16 cellular contexts compared by ENCODE assay signal in the genomic region with DNA sequence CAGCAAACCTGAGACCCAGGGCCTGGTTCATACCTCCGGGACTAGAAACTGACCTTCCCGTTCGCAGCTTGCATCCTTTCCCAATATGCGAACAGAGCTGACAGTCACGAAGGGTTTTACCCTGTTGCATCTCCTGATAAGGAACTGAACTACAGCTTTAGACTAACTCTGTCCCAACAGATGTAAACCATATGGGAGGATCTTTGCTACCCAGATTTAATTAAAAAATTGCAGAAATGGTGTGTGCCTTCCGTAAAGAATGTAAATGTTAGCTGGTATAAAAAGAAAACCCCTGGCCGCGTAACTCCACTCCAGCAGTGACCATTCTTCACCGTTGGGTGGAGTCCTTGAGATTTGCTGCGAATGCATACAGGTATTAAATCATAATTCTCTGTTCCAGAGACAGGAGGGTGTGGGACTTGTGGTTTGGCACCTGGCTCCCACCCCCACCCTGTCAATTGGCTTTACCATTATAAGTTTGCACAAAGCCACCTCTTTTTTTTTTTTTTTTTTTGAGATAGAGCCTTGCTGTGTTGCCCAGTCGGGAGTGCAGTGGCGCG. TPM values are rescaled to one million over a fixed set of nuclear protein-coding genes. Genes with fewer than 3 reads are reported as not detected.
DNase-seq lines count a peak whose midpoint lies in the region; ATAC-seq and TF ChIP-seq lines count a peak whose summit lies in the region.
"Had no signal": no experiment of that assay in that cellular context is flagged by ENCODE, and none has a peak within 500 bp of the region (broad histone marks: within the 10 kb centered on the region; RNA-seq: fewer than 3 reads in every experiment).

No MANE protein-coding gene starts in this region.

- H3K27me3 Mint-ChIP-seq in neural progenitor cell (ENCODE audit: insufficient read depth, low read depth) (peaks cover 8% of the 10 kb centered on the region), endothelial cell (ENCODE audit: unreplicated experiment) (peaks cover 16% of the 10 kb centered on the region)

- H3K4me3 Mint-ChIP-seq in neural progenitor cell (no peak overlapping the region), endothelial cell (ENCODE audit: unreplicated experiment) (no peak overlapping the region)
- H3K4me3 Mint-ChIP-seq: activated CD8-positive, alpha-beta memory T cell treated with anti-CD3 and anti-CD28 coated beads, Interleukin-2, amount 10 ng/mL, durations not matched to agents 7 days and 5 days; WTC11 had no signal

- H3F3A ChIP-seq in neural progenitor cell (ENCODE audit: low read depth): no peaks in the 10 kb centered on the region

- H3K27ac Mint-ChIP-seq in neural progenitor cell (no peak overlapping the region), endothelial cell (ENCODE audit: unreplicated experiment) (no peak overlapping the region)
- H3K27ac Mint-ChIP-seq: activated CD8-positive, alpha-beta memory T cell treated with anti-CD3 and anti-CD28 coated beads, Interleukin-2, amount 10 ng/mL, durations not matched to agents 7 days and 5 days; activated naive CD4-positive, alpha-beta T cell treated with anti-CD3 and anti-CD28 coated beads, Interleukin-2, amount 50 U/mL, for 72 hours; WTC11 had no signal

- TF ChIP-seq POLR2A in body of pancreas (IDR thresholded peaks at IDR 0.05): no peak

- no peak overlapping the region for H2AFZ ChIP-seq in neural progenitor cell (replicated peaks)

- intact Hi-C loops in body of pancreas (cut with DNase I): no loop called here

- ATAC-seq in body of pancreas: no peak
- ATAC-seq: activated CD8-positive, alpha-beta memory T cell treated with anti-CD3 and anti-CD28 coated beads, Interleukin-2, amount 10 ng/mL, durations not matched to agents 7 days and 5 days; activated naive CD4-positive, alpha-beta T cell treated with anti-CD3 and anti-CD28 coated beads, Interleukin-2, amount 50 U/mL, for 72 hours; WTC11 had no signal

- no peaks in the 10 kb centered on the region for H4K20me1 ChIP-seq in neural progenitor cell (ENCODE audit: low read depth)

- H3K27me3 ChIP-seq in body of pancreas (peaks cover 0 to 4% of the 10 kb centered on the region in 2 donors), neural progenitor cell (no peaks in the 10 kb centered on the region)

- H3K4me3 ChIP-seq in body of pancreas (no peak overlapping the region), neural progenitor cell (no peak overlapping the region)
- H3K4me3 ChIP-seq: esophagus muscularis mucosa had no signal

- H3K36me3 ChIP-seq in body of pancreas (replicated peaks in 1 of 2; ENCODE audit: insufficient read depth in 1 of 2, low read depth in 2 of 2) (no peaks in the 10 kb centered on the region), neural progenitor cell (no peaks in the 10 kb centered on the region)
- H3K36me3 ChIP-seq: esophagus muscularis mucosa had no signal

- H3K4me1 ChIP-seq in body of pancreas: no peaks in the 10 kb centered on the region
- no peaks in the 10 kb centered on the region for H3K4me1 ChIP-seq in neural progenitor cell

- no peak overlapping the region for H3K4me2 ChIP-seq in neural progenitor cell

- DNase-seq in DMS53 (lab: John Stamatoyannopoulos, UW): peak; percentile 48
- no peak for DNase-seq in DMS53 treated with DMSO at 0.1 percent for 48 hours (lab: John Stamatoyannopoulos, UW; ENCODE audit: unreplicated experiment)
- peak; percentile 37 for DNase-seq in NAMALWA (ENCODE audit: low spot score)
- DNase-seq in body of pancreas: peak in 2 of 4 donors; percentile 33 to 53
- no peak for DNase-seq in neural progenitor cell (ENCODE audit: low spot score)
- DNase-seq in cerebellum (ENCODE audit: low spot score): no peak
- DNase-seq in endothelial cell (ENCODE audit: low spot score): no peak
- DNase-seq in activated T-cell treated with anti-CD3 and anti-CD28 coated beads, Interleukin-2, amount 50 U/mL, for 48 hours: no peak
- DNase-seq: activated CD8-positive, alpha-beta memory T cell treated with anti-CD3 and anti-CD28 coated beads, Interleukin-2, amount 10 ng/mL, durations not matched to agents 7 days and 5 days; NCI-H146; NCI-H774; occipital lobe; stimulated activated CD4-positive, alpha-beta T cell treated with anti-CD3 and anti-CD28 coated beads, Interleukin-12 subunit alpha, Interleukin-12 subunit beta, amount 100 ng/mL, for 4 hours had no signal

- WGBS in body of pancreas, 2 donors: 58 to 59% methylated on average over 13 of the region's 13 CpGs

- TF ChIP-seq CTCF in body of pancreas (IDR thresholded peaks at IDR 0.05): peak in 6 of 7 experiments; percentile 32 to 57 (median 45)
- peak; percentile 29 for TF ChIP-seq CTCF in neural progenitor cell (IDR thresholded peaks at IDR 0.05)
- TF ChIP-seq CTCF in endothelial cell (IDR thresholded peaks at IDR 0.05; ENCODE audit: unreplicated experiment): no peak

- H3K9me3 Mint-ChIP-seq in neural progenitor cell: no peaks in the 10 kb centered on the region
- H3K9me3 Mint-ChIP-seq in endothelial cell (ENCODE audit: unreplicated experiment): no peaks in the 10 kb centered on the region
- H3K9me3 Mint-ChIP-seq: activated naive CD4-positive, alpha-beta T cell treated with anti-CD3 and anti-CD28 coated beads, Interleukin-2, amount 50 U/mL, for 72 hours; WTC11 had no signal

- H3K79me2 ChIP-seq in neural progenitor cell (ENCODE audit: low read depth): no peaks in the 10 kb centered on the region

- H3K36me3 Mint-ChIP-seq in neural progenitor cell (no peaks in the 10 kb centered on the region), endothelial cell (ENCODE audit: low read depth, unreplicated experiment) (no peaks in the 10 kb centered on the region)
- H3K36me3 Mint-ChIP-seq: activated CD8-positive, alpha-beta memory T cell treated with anti-CD3 and anti-CD28 coated beads, Interleukin-2, amount 10 ng/mL, durations not matched to agents 7 days and 5 days; activated naive CD4-positive, alpha-beta T cell treated with anti-CD3 and anti-CD28 coated beads, Interleukin-2, amount 50 U/mL, for 72 hours; WTC11 had no signal

- peaks cover 24% of the 10 kb centered on the region for H3K4me1 Mint-ChIP-seq in neural progenitor cell
- peaks cover 15% of the 10 kb centered on the region for H3K4me1 Mint-ChIP-seq in endothelial cell (ENCODE audit: unreplicated experiment)
- H3K4me1 Mint-ChIP-seq: activated CD8-positive, alpha-beta memory T cell treated with anti-CD3 and anti-CD28 coated beads, Interleukin-2, amount 10 ng/mL, durations not matched to agents 7 days and 5 days had no signal

- no peak overlapping the region for H3K27ac ChIP-seq in body of pancreas
- H3K27ac ChIP-seq in neural progenitor cell: no peak overlapping the region
- H3K27ac ChIP-seq: esophagus muscularis mucosa had no signal

- H3K9me3 ChIP-seq in body of pancreas (no peaks in the 10 kb centered on the region), neural progenitor cell (ENCODE audit: low read depth) (no peaks in the 10 kb centered on the region)
- H3K9me3 ChIP-seq: esophagus muscularis mucosa had no signal

- H3K9ac ChIP-seq in neural progenitor cell: no peak overlapping the region

RNA-seq across cellular contexts. Expression of a gene that starts 40.6 kb away (rescaled TPM):
- under 1 TPM; 0.26 to 0.33 TPM for total RNA-seq in body of pancreas
- 5.2 and 12.9 TPM in 2 replicates for total RNA-seq in neural progenitor cell (ENCODE audit: low replicate concordance)
- total RNA-seq in cerebellum: 9.3 TPM
- 1.3 TPM for total RNA-seq in endothelial cell (ENCODE audit: unreplicated experiment)

Comparison
In these comparisons a context has a peak if more than half of its experiments do, and no peak if none do; other contexts are left out.
1. DNase-seq: peak in DMS53 (single experiment) and NAMALWA (single experiment); none in DMS53 treated with DMSO at 0.1 percent for 48 hours (single experiment), neural progenitor cell (single experiment), cerebellum (single experiment), endothelial cell (single experiment) and activated T-cell treated with anti-CD3 and anti-CD28 coated beads, Interleukin-2, amount 50 U/mL, for 48 hours (0 of 2).